In genomic region chr3:78143000-78143399, GRCh38 we compare ENCODE assay signal across 26 cellular contexts.
"Had no signal": no experiment of that assay in that cellular context is flagged by ENCODE, and none has a peak within 500 bp of the region (broad histone marks: within the 10 kb centered on the region; RNA-seq: fewer than 3 reads in every experiment).

No MANE protein-coding gene starts in this region.

- H3K4me1 ChIP-seq: esophagus squamous epithelium, gastroesophageal sphincter, heart left ventricle, pancreas, psoas muscle, right lobe of liver, thyroid gland, upper lobe of right lung had no signal

- DNase-seq: activated CD4-positive, alpha-beta T cell treated with anti-CD3 and anti-CD28 coated beads for 1 hour; activated CD4-positive, alpha-beta T cell treated with anti-CD3 and anti-CD28 coated beads, Interleukin-2, amount 50 U/mL, for 1 hour; activated CD8-positive, alpha-beta T cell treated with anti-CD3 and anti-CD28 coated beads, Interleukin-2, amount 10 ng/mL, durations not matched to agents 7 days and 5 days; activated gamma-delta T cell; activated naive CD4-positive, alpha-beta T cell treated with anti-CD3 and anti-CD28 coated beads, Interleukin-2, amount 50 U/mL, for 16 hours; activated naive CD8-positive, alpha-beta T cell treated with anti-CD3 and anti-CD28 coated beads, Interleukin-2, amount 50 U/mL, for 24 hours; caudate nucleus; esophagus squamous epithelium; heart left ventricle; islet precursor cell; left colon; mesenchymal stem cell; pancreas; psoas muscle; right lobe of liver; stimulated activated CD4-positive, alpha-beta T cell treated with anti-CD3 and anti-CD28 coated beads, Interleukin-1b, Interleukin-23, amount 100 ng/mL, for 48 hours; substantia nigra; thyroid gland; upper lobe of right lung had no signal

- FAIRE-seq: pancreas, TTC549 had no signal

- H3K27ac ChIP-seq: esophagus squamous epithelium, gastroesophageal sphincter, heart left ventricle, pancreas, psoas muscle, right lobe of liver, skin epidermis, thyroid gland, upper lobe of right lung had no signal

- H3K36me3 Mint-ChIP-seq: brain had no signal

- H3K9me3 ChIP-seq: psoas muscle, right lobe of liver, thyroid gland, upper lobe of right lung had no signal

- H3K4me3 Mint-ChIP-seq: activated CD8-positive, alpha-beta T cell treated with anti-CD3 and anti-CD28 coated beads, Interleukin-2, amount 10 ng/mL, durations not matched to agents 7 days and 5 days; activated naive CD8-positive, alpha-beta T cell treated with anti-CD3 and anti-CD28 coated beads, Interleukin-2, amount 50 U/mL, for 24 hours; activated T-helper 1 cell treated with anti-CD3 and anti-CD28 coated beads, Interleukin-12 subunit alpha, Interleukin-12 subunit beta, Interleukin-2, Interleukin-4 antibody, amounts not matched to agents 30 ng/mL and 10 ng/mL and 1 ng/mL, durations not matched to agents 14 hours and 24 hours and 36 hours; brain; nephron; stimulated activated naive CD8-positive, alpha-beta T cell treated with anti-CD3 and anti-CD28 coated beads, Interleukin-15, Interleukin-2, amounts not matched to agents 100 ng/mL and 50 ng/mL, for 24 hours had no signal

- H3K27me3 Mint-ChIP-seq: activated naive CD8-positive, alpha-beta T cell treated with anti-CD3 and anti-CD28 coated beads, Interleukin-2, amount 50 U/mL, for 24 hours; stimulated activated naive CD8-positive, alpha-beta T cell treated with anti-CD3 and anti-CD28 coated beads, Interleukin-15, Interleukin-2, amounts not matched to agents 100 ng/mL and 50 ng/mL, for 24 hours had no signal

- H3K4me1 Mint-ChIP-seq: activated naive CD8-positive, alpha-beta T cell treated with anti-CD3 and anti-CD28 coated beads, Interleukin-2, amount 50 U/mL, for 24 hours; brain; nephron had no signal

- H3K4me3 ChIP-seq: esophagus squamous epithelium, gastroesophageal sphincter, heart left ventricle, pancreas, psoas muscle, right lobe of liver, skin epidermis, thyroid gland, upper lobe of right lung had no signal

- H3K36me3 ChIP-seq: esophagus squamous epithelium, gastroesophageal sphincter, heart left ventricle, pancreas, right lobe of liver, thyroid gland, upper lobe of right lung had no signal

- H3K27me3 ChIP-seq: esophagus squamous epithelium, gastroesophageal sphincter, heart left ventricle, pancreas, right lobe of liver, thyroid gland, upper lobe of right lung had no signal

- H3K27ac Mint-ChIP-seq: activated CD8-positive, alpha-beta T cell treated with anti-CD3 and anti-CD28 coated beads, Interleukin-2, amount 10 ng/mL, durations not matched to agents 7 days and 5 days; activated naive CD8-positive, alpha-beta T cell treated with anti-CD3 and anti-CD28 coated beads, Interleukin-2, amount 50 U/mL, for 24 hours; activated T-helper 1 cell treated with anti-CD3 and anti-CD28 coated beads, Interleukin-12 subunit alpha, Interleukin-12 subunit beta, Interleukin-2, Interleukin-4 antibody, amounts not matched to agents 30 ng/mL and 10 ng/mL and 1 ng/mL, durations not matched to agents 14 hours and 24 hours and 36 hours; brain; nephron; stimulated activated naive CD8-positive, alpha-beta T cell treated with anti-CD3 and anti-CD28 coated beads, Interleukin-15, Interleukin-2, amounts not matched to agents 100 ng/mL and 50 ng/mL, for 24 hours had no signal
